13 cellular contexts compared by ENCODE assay signal in the genomic region with DNA sequence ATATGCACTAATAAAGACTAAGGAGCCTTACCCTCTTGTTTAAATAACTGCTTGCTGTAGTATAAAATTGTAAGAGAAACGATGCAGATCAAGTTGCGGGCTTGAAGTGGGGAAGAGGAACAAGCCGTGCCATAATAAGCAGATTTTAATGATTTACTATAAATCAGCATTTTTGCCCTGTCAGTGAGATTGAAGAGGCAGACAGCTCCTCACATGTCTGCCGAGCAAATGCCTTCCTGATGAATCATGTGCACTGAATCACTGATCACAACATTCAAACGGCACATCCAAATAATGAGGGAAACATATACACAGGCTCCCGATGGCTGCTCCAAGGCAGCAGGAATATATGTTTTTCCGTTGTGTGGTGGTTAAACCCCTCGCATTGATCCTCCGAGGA.
DNase-seq lines count a peak whose midpoint lies in the region; ATAC-seq, FAIRE-seq and TF ChIP-seq lines count a peak whose summit lies in the region.
"Had no signal": no experiment of that assay in that cellular context is flagged by ENCODE, and none has a peak within 500 bp of the region (broad histone marks: within the 10 kb centered on the region; RNA-seq: fewer than 3 reads in every experiment).

No MANE protein-coding gene starts in this region.

- H3K27ac ChIP-seq in mesodermal cell (ENCODE audit: low read depth, low read length, severe bottlenecking) = peak overlapping the region; percentile 59

- FAIRE-seq in HTR-8/SVneo (lab: Jason Lieb, UNC) (peak; percentile 68), bronchial epithelial cell (lab: Jason Lieb, UNC) (no peak)

- ATAC-seq in GM19463 (IDR thresholded peaks at IDR 0.05; ENCODE audit: unreplicated experiment) = no peak
- ATAC-seq in GM18517 (IDR thresholded peaks at IDR 0.05; ENCODE audit: unreplicated experiment) = no peak

- H3K9me3 ChIP-seq in mesodermal cell (ENCODE audit: control insufficient read depth, low read length) = no peaks in the 10 kb centered on the region

- 40 to 75% methylated on average over 1 to 3 of the region's 9 CpGs for WGBS in mesodermal cell (ENCODE audit: insufficient coverage in 2 of 2), 2 experiments

- DNase-seq in AG20443 (ENCODE audit: low spot score) (peak; percentile 79), HTR-8/SVneo (ENCODE audit: insufficient read length, low spot score) (peak; percentile 79), bronchial epithelial cell (ENCODE audit: low read depth) (peak; percentile 86), NCI-H2227 treated with DMSO at 0.1 percent for 48 hours (lab: John Stamatoyannopoulos, UW) (no peak)
- DNase-seq in activated T-cell treated with anti-CD3 and anti-CD28 coated beads, Interleukin-2, amount 50 U/mL, for 48 hours = no peak
- DNase-seq: activated CD8-positive, alpha-beta memory T cell treated with anti-CD3 and anti-CD28 coated beads, Interleukin-2, amount 50 U/mL, for 48 hours; Calu3; central memory CD4-positive, alpha-beta T cell; NCI-H774 had no signal

- H3K27me3 ChIP-seq in bronchial epithelial cell (ENCODE audit: control insufficient read depth, insufficient read depth, low read length) = no peaks in the 10 kb centered on the region

- H3K4me1 ChIP-seq in mesodermal cell (ENCODE audit: control insufficient read depth, insufficient read depth, low read length, poor library complexity, severe bottlenecking) = peaks cover 29% of the 10 kb centered on the region

- no peak overlapping the region for H3K4me3 ChIP-seq in bronchial epithelial cell (ENCODE audit: low read depth, low read length)
- no peak overlapping the region for H3K4me3 ChIP-seq in mesodermal cell (ENCODE audit: extremely low read depth, insufficient read depth, low read length, poor library complexity, severe bottlenecking)
- H3K4me3 ChIP-seq: skin epidermis had no signal

- H3K36me3 ChIP-seq in bronchial epithelial cell (ENCODE audit: control insufficient read depth, insufficient read depth, low read length) (no peaks in the 10 kb centered on the region), mesodermal cell (ENCODE audit: control insufficient read depth, insufficient read depth, low read length) (no peaks in the 10 kb centered on the region)

- TF ChIP-seq CTCF in bronchial epithelial cell (IDR thresholded peaks at IDR 0.05; ENCODE audit: insufficient read depth, low read length, severe bottlenecking) = no peak

Comparison
In these comparisons a context has a peak if more than half of its experiments do, and no peak if none do; other contexts are left out.
1. DNase-seq: peak in AG20443 (single experiment), HTR-8/SVneo (single experiment) and bronchial epithelial cell (single experiment); none in activated T-cell treated with anti-CD3 and anti-CD28 coated beads, Interleukin-2, amount 50 U/mL, for 48 hours (0 of 2) and NCI-H2227 treated with DMSO at 0.1 percent for 48 hours (single experiment).